In the genomic region with DNA sequence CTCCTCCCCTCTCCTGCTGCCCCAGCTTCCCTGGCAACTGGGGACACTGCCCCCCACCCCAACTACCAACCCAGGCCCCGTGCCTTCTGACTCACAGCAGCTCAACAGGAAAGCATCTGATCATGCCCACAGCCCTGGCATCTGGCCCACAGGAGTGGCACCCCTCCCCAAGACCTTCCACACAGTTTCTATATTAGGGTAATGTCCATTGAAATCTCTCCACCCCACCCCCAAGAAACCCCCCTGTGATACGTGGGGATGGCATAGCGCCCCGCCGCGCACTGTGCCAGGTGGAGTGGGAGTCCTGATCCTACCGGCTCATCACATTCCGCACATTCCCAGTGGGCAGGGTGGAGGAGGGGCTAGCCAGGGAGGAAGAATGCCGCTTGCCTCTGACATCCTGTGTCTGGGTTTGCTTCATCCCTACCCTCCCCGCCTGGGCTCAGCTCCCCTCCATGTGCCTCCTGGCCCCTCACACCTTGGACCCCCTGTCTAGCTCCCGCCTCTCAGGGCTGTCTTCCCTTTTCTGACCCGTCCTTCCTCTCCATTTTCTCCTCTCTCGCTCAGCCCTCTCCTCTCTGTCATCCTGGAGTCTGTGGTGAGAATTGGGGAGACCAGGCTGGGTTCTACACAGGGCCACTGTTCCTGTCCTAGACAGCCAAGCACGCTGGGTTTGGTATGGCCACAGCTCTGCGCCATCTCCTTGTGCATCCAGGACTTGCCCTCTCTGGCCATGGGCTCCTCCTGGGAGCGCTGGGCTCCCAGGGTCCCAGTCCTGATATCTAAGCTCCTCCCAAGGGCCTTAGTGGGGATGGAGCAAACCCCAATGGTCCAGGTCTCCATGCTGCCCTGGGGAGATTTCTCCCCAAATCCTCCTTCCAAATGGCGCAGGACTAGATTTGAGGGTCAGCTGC, we compare ENCODE assay signal across 11 cellular contexts. TPM values are rescaled to one million over a fixed set of nuclear protein-coding genes. Genes with fewer than 3 reads are reported as not detected.
A peak's percentile ranks its signal among the peaks of the same experiment; 100 is the strongest.
DNase-seq lines count a peak whose midpoint lies in the region; ATAC-seq and TF ChIP-seq lines count a peak whose summit lies in the region.
"Had no signal": no experiment of that assay in that cellular context is flagged by ENCODE, and none has a peak within 500 bp of the region (broad histone marks: within the 10 kb centered on the region; RNA-seq: fewer than 3 reads in every experiment).

No MANE protein-coding gene starts in this region.

- peaks cover 7% of the 10 kb centered on the region for H3K27me3 Mint-ChIP-seq in endothelial cell (ENCODE audit: unreplicated experiment)
- H3K27me3 Mint-ChIP-seq in nephron (ENCODE audit: low read depth): peaks cover 5% of the 10 kb centered on the region

- H3K4me3 Mint-ChIP-seq in endothelial cell (ENCODE audit: unreplicated experiment) (no peak overlapping the region), nephron (peak overlapping the region; percentile 30 to 42 (median 42))

- in situ Hi-C loops in GM13977 (cut with MboI; ENCODE audit: low pct_unique_long_range_greater_than_20kb, low sequenced_read_pairs, unreplicated experiment): loop anchor here (5.0 kb wide), 1 partner anchor 64 kb away; no protein-coding TSS in a partner anchor

- H3K4me1 Mint-ChIP-seq in endothelial cell (ENCODE audit: unreplicated experiment): peaks cover 9% of the 10 kb centered on the region
- peaks cover 31% of the 10 kb centered on the region for H3K4me1 Mint-ChIP-seq in nephron

- DNase-seq in CD1c-positive myeloid dendritic cell (ENCODE audit: extremely low spot score) (peak; percentile 30), NCI-H226 (peak; percentile 95), endothelial cell (ENCODE audit: low spot score) (peak; percentile 36), GM13977 (ENCODE audit: low spot score) (no peak)
- DNase-seq: activated gamma-delta T cell treated with Interleukin-2 at 50 U/mL for 16 hours, Karpas-422, SIG-M5 had no signal

- TF ChIP-seq CTCF in endothelial cell (IDR thresholded peaks at IDR 0.05; ENCODE audit: unreplicated experiment): no peak
- no peak for TF ChIP-seq CTCF in nephron (IDR thresholded peaks at IDR 0.05; ENCODE audit: unreplicated experiment in 3 of 3)
- no peak for TF ChIP-seq CTCF in GM13977 (IDR thresholded peaks at IDR 0.05; ENCODE audit: extremely low read depth, insufficient read depth, missing control alignments)

- H3K9me3 Mint-ChIP-seq in endothelial cell (ENCODE audit: unreplicated experiment) (no peaks in the 10 kb centered on the region), nephron (no peaks in the 10 kb centered on the region)

- H3K36me3 Mint-ChIP-seq in endothelial cell (ENCODE audit: low read depth, unreplicated experiment) (no peaks in the 10 kb centered on the region), nephron (ENCODE audit: low read depth) (no peaks in the 10 kb centered on the region)

- ATAC-seq in GM18858 (IDR thresholded peaks at IDR 0.05; ENCODE audit: unreplicated experiment) (no peak), HG02798 (IDR thresholded peaks at IDR 0.05; ENCODE audit: poor library complexity, unreplicated experiment) (no peak), GM18502 (IDR thresholded peaks at IDR 0.05; ENCODE audit: poor library complexity, unreplicated experiment) (no peak)

- H3K27ac Mint-ChIP-seq in endothelial cell (ENCODE audit: unreplicated experiment): peak overlapping the region; percentile 34
- peak overlapping the region; percentile 48 to 64 (median 64) for H3K27ac Mint-ChIP-seq in nephron

RNA-seq across cellular contexts. Expression of a gene that starts 27.4 kb away (rescaled TPM):
- total RNA-seq in endothelial cell (ENCODE audit: unreplicated experiment): 5.0 TPM

RNA-seq across cellular contexts. Expression of a gene that starts 33.4 kb away (rescaled TPM):
- total RNA-seq in endothelial cell (ENCODE audit: unreplicated experiment): 0.13 TPM

RNA-seq across cellular contexts. Expression of a gene that starts 59.5 kb away (rescaled TPM):
- total RNA-seq in endothelial cell (ENCODE audit: unreplicated experiment): 0.36 TPM
